ENCODE assay signal across 24 cellular contexts in genomic region chr19:43672061-43672679, GRCh38. TPM values are rescaled to one million over a fixed set of nuclear protein-coding genes. Genes with fewer than 3 reads are reported as not detected.
DNase-seq lines count a peak whose midpoint lies in the region; ATAC-seq lines count a peak whose summit lies in the region.
"Had no signal": no experiment of that assay in that cellular context is flagged by ENCODE, and none has a peak within 500 bp of the region (broad histone marks: within the 10 kb centered on the region; RNA-seq: fewer than 3 reads in every experiment).

No MANE protein-coding gene starts in this region.

- H3K4ac ChIP-seq in neuronal stem cell (ENCODE audit: low read length): no peak overlapping the region

- no CpG with 5 or more reads among the region's 6 CpGs for WGBS in neuronal stem cell (ENCODE audit: extremely low coverage in 2 of 2, insufficient read length in 2 of 2, insufficient replicate concordance in 1 of 2), 2 donors

- no peaks in the 10 kb centered on the region for H3K9me3 Mint-ChIP-seq in dendritic cell treated with granulocyte-macrophage colony-stimulating factor and Interleukin-4, amounts not matched to agents 40 ng/mL and 50 ng/mL, for 4 days
- peaks cover 3 to 4% of the 10 kb centered on the region in 2 donors for H3K9me3 Mint-ChIP-seq in stimulated activated naive B cell treated with anti-CD40 and anti-IgM and Interleukin-4, amounts not matched to agents 10 μg/mL and 1 μg/mL and 100 μg/mL, for 72 hours
- H3K9me3 Mint-ChIP-seq: natural killer cell had no signal

- peaks cover 60% of the 10 kb centered on the region for H3K4me1 Mint-ChIP-seq in dendritic cell treated with granulocyte-macrophage colony-stimulating factor and Interleukin-4, amounts not matched to agents 40 ng/mL and 50 ng/mL, for 4 days (ENCODE audit: low read depth)
- peaks cover 25 to 37% of the 10 kb centered on the region in 2 donors for H3K4me1 Mint-ChIP-seq in stimulated activated naive B cell treated with anti-CD40 and anti-IgM and Interleukin-4, amounts not matched to agents 10 μg/mL and 1 μg/mL and 100 μg/mL, for 72 hours

- no peak overlapping the region for H3K18ac ChIP-seq in neuronal stem cell (ENCODE audit: low read length)

- peaks cover 10 to 13% of the 10 kb centered on the region in 2 donors for H3K4me1 ChIP-seq in neuronal stem cell (ENCODE audit: control insufficient read depth in 2 of 2, insufficient read depth in 1 of 2, low read depth in 1 of 2, low read length in 2 of 2)

- no peak overlapping the region for H3K27ac ChIP-seq in neuronal stem cell (replicated peaks; ENCODE audit: low read length)
- H3K27ac ChIP-seq: transverse colon, VCaP had no signal

- no peak overlapping the region for H3K4me3 ChIP-seq in neuronal stem cell (ENCODE audit: low read length in 2 of 2)
- H3K4me3 ChIP-seq: transverse colon had no signal

- no peak overlapping the region for H3K9ac ChIP-seq in neuronal stem cell (ENCODE audit: low read depth, low read length, poor library complexity)

- H4K91ac ChIP-seq in neuronal stem cell (ENCODE audit: low read depth, low read length, poor library complexity): peak overlapping the region; percentile 56

- H2BK15ac ChIP-seq in neuronal stem cell (ENCODE audit: low read length): no peak overlapping the region

- peaks cover 6 to 45% (median 17%) of the 10 kb centered on the region in 3 experiments for H3K27me3 ChIP-seq in neuronal stem cell (ENCODE audit: control insufficient read depth in 3 of 3, insufficient read depth in 3 of 3, low read depth in 1 of 3, low read length in 3 of 3)
- H3K27me3 ChIP-seq: transverse colon had no signal

- DNase-seq in ELF-1 (ENCODE audit: low read depth, low spot score): peak; percentile 34
- peak; percentile 69 for DNase-seq in HT-29 (ENCODE audit: low spot score)
- no peak for DNase-seq in neuronal stem cell (ENCODE audit: low spot score)
- DNase-seq in NCI-H1417 treated with DMSO at 0.1 percent for 48 hours (lab: John Stamatoyannopoulos, UW): no peak
- no peak for DNase-seq in stimulated activated naive B cell treated with anti-CD40 and anti-IgM and Interleukin-4, amounts not matched to agents 10 μg/mL and 1 μg/mL and 100 μg/mL, for 72 hours
- no peak for DNase-seq in NAMALWA (ENCODE audit: low spot score)
- DNase-seq: activated CD4-positive, alpha-beta T cell treated with anti-CD3 and anti-CD28 coated beads, Interleukin-2, amount 50 U/mL, for 4 hours; activated gamma-delta T cell treated with Interleukin-2 at 50 U/mL for 16 hours; activated T-cell treated with anti-CD3 and anti-CD28 coated beads for 4 hours; kidney glomerular epithelial cell; natural killer cell; NCI-H1417; NCI-H526 treated with DMSO at 0.1 percent for 48 hours; SHP77; stimulated activated CD4-positive, alpha-beta T cell treated with anti-CD3 and anti-CD28 coated beads, Interleukin-1b, Interleukin-23, amount 100 ng/mL, for 48 hours; stimulated activated naive CD4-positive, alpha-beta T cell treated with Interleukin-2 at 50 U/mL for 16 hours; transverse colon had no signal

- H3K4me2 ChIP-seq in neuronal stem cell (ENCODE audit: insufficient read depth, low read length, poor library complexity, severe bottlenecking): no peak overlapping the region

- H3K4me3 Mint-ChIP-seq in dendritic cell treated with granulocyte-macrophage colony-stimulating factor and Interleukin-4, amounts not matched to agents 40 ng/mL and 50 ng/mL, for 4 days: no peak overlapping the region
- H3K4me3 Mint-ChIP-seq in stimulated activated naive B cell treated with anti-CD40 and anti-IgM and Interleukin-4, amounts not matched to agents 10 μg/mL and 1 μg/mL and 100 μg/mL, for 72 hours: no peak overlapping the region
- H3K4me3 Mint-ChIP-seq: memory B cell, natural killer cell had no signal

- no peak overlapping the region for H3K23ac ChIP-seq in neuronal stem cell (ENCODE audit: low read depth, low read length, poor library complexity)

- H3K36me3 Mint-ChIP-seq in dendritic cell treated with granulocyte-macrophage colony-stimulating factor and Interleukin-4, amounts not matched to agents 40 ng/mL and 50 ng/mL, for 4 days (ENCODE audit: low read depth): peaks cover 26% of the 10 kb centered on the region
- H3K36me3 Mint-ChIP-seq in stimulated activated naive B cell treated with anti-CD40 and anti-IgM and Interleukin-4, amounts not matched to agents 10 μg/mL and 1 μg/mL and 100 μg/mL, for 72 hours: peaks cover 4 to 8% of the 10 kb centered on the region in 2 donors
- H3K36me3 Mint-ChIP-seq: natural killer cell had no signal

- H3K27me3 Mint-ChIP-seq in dendritic cell treated with granulocyte-macrophage colony-stimulating factor and Interleukin-4, amounts not matched to agents 40 ng/mL and 50 ng/mL, for 4 days: no peaks in the 10 kb centered on the region
- H3K27me3 Mint-ChIP-seq in stimulated activated naive B cell treated with anti-CD40 and anti-IgM and Interleukin-4, amounts not matched to agents 10 μg/mL and 1 μg/mL and 100 μg/mL, for 72 hours: peaks cover 23 to 39% of the 10 kb centered on the region in 2 donors

- H3K79me1 ChIP-seq in neuronal stem cell (ENCODE audit: low read depth, low read length): peaks cover 4% of the 10 kb centered on the region

- H4K8ac ChIP-seq in neuronal stem cell (ENCODE audit: low read depth, low read length): no peak overlapping the region

- no peak overlapping the region for H2AK5ac ChIP-seq in neuronal stem cell (ENCODE audit: low read depth, low read length)

- no peak overlapping the region for H2BK5ac ChIP-seq in neuronal stem cell (ENCODE audit: low read length)

- no peak overlapping the region for H2BK120ac ChIP-seq in neuronal stem cell (ENCODE audit: low read depth, low read length)

- intact Hi-C loops in dendritic cell treated with granulocyte-macrophage colony-stimulating factor and Interleukin-4, amounts not matched to agents 40 ng/mL and 50 ng/mL, for 4 days (cut with micrococcal nuclease): no loop called here

- H3K9me3 ChIP-seq in neuronal stem cell (replicated peaks in 1 of 2; ENCODE audit: control insufficient read depth in 2 of 2, insufficient read depth in 1 of 2, low read depth in 1 of 2, low read length in 2 of 2): peaks cover 4% of the 10 kb centered on the region in 2 donors
- H3K9me3 ChIP-seq: transverse colon had no signal

- no peak for ATAC-seq in stimulated activated naive B cell treated with anti-CD40 and anti-IgM and Interleukin-4, amounts not matched to agents 10 μg/mL and 1 μg/mL and 100 μg/mL, for 72 hours (replicated peaks)
- ATAC-seq: HepG2, natural killer cell had no signal

- no peak overlapping the region for H2BK12ac ChIP-seq in neuronal stem cell (ENCODE audit: low read length)

- no peak overlapping the region for H2AFZ ChIP-seq in neuronal stem cell (ENCODE audit: low read length)

- no peaks in the 10 kb centered on the region for H3K36me3 ChIP-seq in neuronal stem cell (replicated peaks in 1 of 2; ENCODE audit: control insufficient read depth in 2 of 2, insufficient read depth in 2 of 2, low read length in 2 of 2)
- H3K36me3 ChIP-seq: transverse colon had no signal

- no peak overlapping the region for H3K14ac ChIP-seq in neuronal stem cell (ENCODE audit: low read length)

- peak overlapping the region; percentile 35 for H3K27ac Mint-ChIP-seq in dendritic cell treated with granulocyte-macrophage colony-stimulating factor and Interleukin-4, amounts not matched to agents 40 ng/mL and 50 ng/mL, for 4 days
- H3K27ac Mint-ChIP-seq in stimulated activated naive B cell treated with anti-CD40 and anti-IgM and Interleukin-4, amounts not matched to agents 10 μg/mL and 1 μg/mL and 100 μg/mL, for 72 hours: no peak overlapping the region
- H3K27ac Mint-ChIP-seq: memory B cell, progenitor cell of endocrine pancreas had no signal

RNA-seq across cellular contexts. Expression of gene PLAUR, which starts 2.2 kb away (rescaled TPM):
- total RNA-seq in HT-29 (2014; rRNA removed; shearing (Covaris generic)): 174 and 190 TPM in 2 replicates
- 22.9 TPM for polyA plus RNA-seq in neuronal stem cell (2013, experiment 1 of 2)
- polyA plus RNA-seq in neuronal stem cell (2013, experiment 2 of 2): 24.0 TPM

RNA-seq across cellular contexts. Expression of gene CADM4, which starts 32.5 kb away (rescaled TPM):
- total RNA-seq in HT-29 (2014; rRNA removed; shearing (Covaris generic)): 2.7 and 6.4 TPM in 2 replicates
- 55.1 TPM for polyA plus RNA-seq in neuronal stem cell (2013, experiment 1 of 2)
- 63.7 TPM for polyA plus RNA-seq in neuronal stem cell (2013, experiment 2 of 2)

RNA-seq across cellular contexts. Expression of gene IRGC, which starts 43.7 kb away (rescaled TPM):
- 0.08 TPM in 1 of 2 replicates, not detected in the other for total RNA-seq in HT-29 (2014; rRNA removed; shearing (Covaris generic))
- polyA plus RNA-seq in neuronal stem cell (2013, experiment 1 of 2): not detected
- polyA plus RNA-seq in neuronal stem cell (2013, experiment 2 of 2): not detected
- total RNA-seq: frontal cortex; HepG2; natural killer cell; progenitor cell of endocrine pancreas; T-helper 1 cell treated with Interleukin-12 subunit alpha and Interleukin-12 subunit beta and Interleukin-4 antibody, amounts not matched to agents 30 ng/mL and 1 ng/mL, for 36 hours; transverse colon had no signal
- polyA plus RNA-seq: HepG2 had no signal

RNA-seq across cellular contexts. Expression of gene ZNF428, which starts 52.7 kb away (rescaled TPM):
- 92.9 and 100 TPM in 2 replicates for total RNA-seq in HT-29 (2014; rRNA removed; shearing (Covaris generic))
- 35.6 TPM for polyA plus RNA-seq in neuronal stem cell (2013, experiment 1 of 2)
- 32.7 TPM for polyA plus RNA-seq in neuronal stem cell (2013, experiment 2 of 2)

Comparison
In these comparisons a context has a peak if more than half of its experiments do, and no peak if none do; other contexts are left out.
1. DNase-seq: peak in ELF-1 (single experiment) and HT-29 (single experiment); none in neuronal stem cell (single experiment), NCI-H1417 treated with DMSO at 0.1 percent for 48 hours (single experiment), stimulated activated naive B cell treated with anti-CD40 and anti-IgM and Interleukin-4, amounts not matched to agents 10 μg/mL and 1 μg/mL and 100 μg/mL, for 72 hours (single experiment) and NAMALWA (single experiment).